Comparison of ENCODE assay signal across 15 cellular contexts in the genomic region with DNA sequence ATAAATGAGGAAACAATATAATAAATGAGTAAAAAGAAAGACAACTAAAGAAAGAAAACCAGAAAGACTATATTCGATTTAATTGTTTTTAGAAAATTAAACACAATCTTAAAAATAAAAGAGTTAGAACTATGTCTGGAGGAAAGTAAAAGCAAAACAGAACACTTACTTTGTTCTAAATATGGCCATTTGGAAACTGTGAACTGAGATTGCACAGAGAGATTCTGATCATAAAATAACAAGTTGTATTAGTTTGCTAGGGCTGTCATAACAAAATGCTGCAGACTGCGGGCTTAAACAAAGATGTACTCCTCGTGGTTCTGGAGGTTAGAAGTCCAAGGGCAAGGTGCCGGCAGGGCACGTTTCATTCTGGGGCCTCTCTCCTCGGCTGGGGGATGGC.
DNase-seq lines count a peak whose midpoint lies in the region; ATAC-seq and FAIRE-seq lines count a peak whose summit lies in the region.
"Had no signal": no experiment of that assay in that cellular context is flagged by ENCODE, and none has a peak within 500 bp of the region (broad histone marks: within the 10 kb centered on the region; RNA-seq: fewer than 3 reads in every experiment).

No MANE protein-coding gene starts in this region.

- DNase-seq in NCI-H446 treated with DMSO at 0.1 percent for 48 hours (lab: John Stamatoyannopoulos, UW) = no peak
- no peak for DNase-seq in glomerular visceral epithelial cell (ENCODE audit: extremely low spot score)
- no peak for DNase-seq in GM19239 (ENCODE audit: insufficient read length, low spot score)
- no peak for DNase-seq in COLO829 (ENCODE audit: low spot score)
- DNase-seq: activated CD4-positive, alpha-beta T cell treated with anti-CD3 and anti-CD28 coated beads, Interleukin-2, amount 10 ng/mL, durations not matched to agents 7 days and 5 days; activated CD8-positive, alpha-beta memory T cell treated with anti-CD3 and anti-CD28 coated beads, Interleukin-2, amount 50 U/mL, for 4 hours; hippocampal formation; islet precursor cell; Karpas-422; NCI-H1092; stimulated activated CD4-positive, alpha-beta T cell treated with anti-CD3 and anti-CD28 coated beads, Interleukin-15, amount 100 ng/mL, for 24 hours had no signal

- no peak for FAIRE-seq in GM19239 (lab: Jason Lieb, UNC)

- ATAC-seq in GM18498 (IDR thresholded peaks at IDR 0.05; ENCODE audit: unreplicated experiment) (peak; percentile 83), GM19463 (IDR thresholded peaks at IDR 0.05; ENCODE audit: unreplicated experiment) (peak; percentile 56), HG02588 (IDR thresholded peaks at IDR 0.05; ENCODE audit: unreplicated experiment) (peak; percentile 56), HG03432 (IDR thresholded peaks at IDR 0.05; ENCODE audit: unreplicated experiment) (peak; percentile 60)
